Comparison of ENCODE assay signal across 22 cellular contexts in genomic region chr19:33988601-33989000, GRCh38.
"Had no signal": no experiment of that assay in that cellular context is flagged by ENCODE, and none has a peak within 500 bp of the region (broad histone marks: within the 10 kb centered on the region; RNA-seq: fewer than 3 reads in every experiment).

No MANE protein-coding gene starts in this region.

- H3K4me1 Mint-ChIP-seq: activated B cell treated with CpG ODN at 0.5 μM for 24 hours; activated CD8-positive, alpha-beta memory T cell treated with anti-CD3 and anti-CD28 coated beads, Interleukin-2, amount 10 ng/mL, durations not matched to agents 7 days and 5 days; activated T-helper 17 cell treated with anti-CD3 and anti-CD28 coated beads, Interleukin-2, amount 50 U/mL, for 72 hours; central memory CD8-positive, alpha-beta T cell; T-cell had no signal

- H3K4me3 ChIP-seq: left ventricle myocardium inferior, prostate gland, skin epidermis, tibial nerve, uterus had no signal

- H3K36me3 ChIP-seq: left ventricle myocardium inferior, prostate gland, tibial nerve, uterus had no signal

- H3K27ac Mint-ChIP-seq: activated B cell treated with CpG ODN at 0.5 μM for 24 hours; activated CD4-positive, alpha-beta memory T cell treated with anti-CD3 and anti-CD28 coated beads for 36 hours; activated CD8-positive, alpha-beta memory T cell treated with anti-CD3 and anti-CD28 coated beads, Interleukin-2, amount 10 ng/mL, durations not matched to agents 7 days and 5 days; activated T-helper 17 cell treated with anti-CD3 and anti-CD28 coated beads, Interleukin-2, amount 50 U/mL, for 72 hours; stimulated activated naive CD8-positive, alpha-beta T cell treated with anti-CD3 and anti-CD28 coated beads, Interleukin-15, Interleukin-2, amounts not matched to agents 100 ng/mL and 50 ng/mL, for 24 hours; T-cell had no signal

- H3K27ac ChIP-seq: left ventricle myocardium inferior, prostate gland, skin epidermis, tibial nerve, uterus had no signal

- H3K36me3 Mint-ChIP-seq: activated CD8-positive, alpha-beta memory T cell treated with anti-CD3 and anti-CD28 coated beads, Interleukin-2, amount 10 ng/mL, durations not matched to agents 7 days and 5 days had no signal

- H3K9me3 ChIP-seq: prostate gland, uterus had no signal

- H3K4me1 ChIP-seq: left ventricle myocardium inferior, prostate gland, tibial nerve, uterus had no signal

- H3K4me3 Mint-ChIP-seq: activated B cell treated with CpG ODN at 0.5 μM for 24 hours; activated CD4-positive, alpha-beta memory T cell treated with anti-CD3 and anti-CD28 coated beads for 36 hours; activated CD8-positive, alpha-beta memory T cell treated with anti-CD3 and anti-CD28 coated beads, Interleukin-2, amount 10 ng/mL, durations not matched to agents 7 days and 5 days; activated T-helper 17 cell treated with anti-CD3 and anti-CD28 coated beads, Interleukin-2, amount 50 U/mL, for 72 hours; central memory CD8-positive, alpha-beta T cell; stimulated activated naive CD8-positive, alpha-beta T cell treated with anti-CD3 and anti-CD28 coated beads, Interleukin-15, Interleukin-2, amounts not matched to agents 100 ng/mL and 50 ng/mL, for 24 hours; T-cell had no signal

- H3K27me3 ChIP-seq: tibial nerve, uterus had no signal

- DNase-seq: activated B cell treated with CpG ODN at 0.5 μM for 24 hours; activated CD4-positive, alpha-beta memory T cell treated with anti-CD3 and anti-CD28 coated beads for 36 hours; activated CD4-positive, alpha-beta T cell treated with anti-CD3 and anti-CD28 coated beads for 4 hours; activated CD8-positive, alpha-beta memory T cell treated with anti-CD3 and anti-CD28 coated beads, Interleukin-2, amount 10 ng/mL, durations not matched to agents 7 days and 5 days; activated naive CD4-positive, alpha-beta T cell treated with Interleukin-2 at 50 U/mL for 16 hours; aorta; effector CD8-positive, alpha-beta T cell; foreskin melanocyte; kidney glomerular epithelial cell; left ventricle myocardium inferior; mammary epithelial cell; right cardiac atrium; stimulated activated CD4-positive, alpha-beta T cell treated with anti-CD3 and anti-CD28 coated beads, Interleukin-2, amount 100 ng/mL, for 48 hours; T-cell; T-helper 9 cell; uterus had no signal

- ATAC-seq: activated CD8-positive, alpha-beta memory T cell treated with anti-CD3 and anti-CD28 coated beads, Interleukin-2, amount 10 ng/mL, durations not matched to agents 7 days and 5 days; activated T-helper 17 cell treated with anti-CD3 and anti-CD28 coated beads, Interleukin-2, amount 50 U/mL, for 72 hours; right cardiac atrium; T-cell had no signal
